In the genomic region with DNA sequence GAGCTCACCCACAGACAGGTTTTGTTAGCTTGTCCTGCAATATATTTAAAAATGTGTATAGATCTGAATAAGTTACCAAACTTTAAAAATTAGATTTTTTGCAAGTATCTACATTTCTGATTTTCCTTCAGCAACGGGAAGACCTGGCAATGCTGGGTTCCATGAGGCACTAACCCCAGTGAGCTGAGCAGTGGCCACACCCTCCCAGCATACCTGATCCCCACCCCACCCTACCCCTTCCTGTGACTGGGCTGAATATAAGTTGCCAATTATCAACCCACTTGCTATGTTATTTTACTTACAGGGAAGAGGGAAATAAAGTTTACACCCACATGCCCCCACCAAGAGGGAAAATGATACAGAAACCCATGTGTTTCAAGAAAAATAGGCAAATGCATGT, we compare ENCODE assay signal across 17 cellular contexts.
DNase-seq lines count a peak whose midpoint lies in the region; ATAC-seq, FAIRE-seq and TF ChIP-seq lines count a peak whose summit lies in the region.
"Had no signal": no experiment of that assay in that cellular context is flagged by ENCODE, and none has a peak within 500 bp of the region (broad histone marks: within the 10 kb centered on the region; RNA-seq: fewer than 3 reads in every experiment).

No MANE protein-coding gene starts in this region.

- CTCF ChIA-PET in HepG2 (lab: Yijun Ruan, JAX; ENCODE audit: low intra/inter-chr PET ratio, low total read pairs) (no interaction called here), SK-N-SH (lab: Yijun Ruan, JAX) (no interaction called here)

- TF ChIP-seq RAD21 in HepG2 (CRISPR knock-in tag; IDR thresholded peaks at IDR 0.05): no peak
- TF ChIP-seq RAD21 in SK-N-SH (IDR thresholded peaks at IDR 0.05; ENCODE audit: low read length): no peak

- no peak for TF ChIP-seq CTCF in HepG2 (CRISPR knock-in tag; IDR thresholded peaks at IDR 0.05)
- no peak for TF ChIP-seq CTCF in right lobe of liver (IDR thresholded peaks at IDR 0.05)
- no peak for TF ChIP-seq CTCF in WERI-Rb-1 (IDR thresholded peaks at IDR 0.05; ENCODE audit: low read depth, low read length)
- no peak for TF ChIP-seq CTCF in nephron (IDR thresholded peaks at IDR 0.05; ENCODE audit: unreplicated experiment in 3 of 3)
- TF ChIP-seq CTCF in transverse colon (IDR thresholded peaks at IDR 0.05): no peak
- no peak for TF ChIP-seq CTCF in SK-N-SH (IDR thresholded peaks at IDR 0.05)

- H3K9ac ChIP-seq in HepG2 (ENCODE audit: insufficient read depth, low read depth, low read length) (no peak overlapping the region), SK-N-SH (no peak overlapping the region)

- POLR2A ChIA-PET in HepG2 (lab: Yijun Ruan, JAX): no interaction called here
- POLR2A ChIA-PET in SK-N-SH (lab: Yijun Ruan, JAX): no interaction called here

- no peak overlapping the region for H3K4me3 ChIP-seq in HepG2 (replicated peaks in 1 of 3; ENCODE audit: insufficient read depth in 1 of 3, low read depth in 2 of 3, low read length in 3 of 3)
- no peak overlapping the region for H3K4me3 ChIP-seq in right lobe of liver
- no peak overlapping the region for H3K4me3 ChIP-seq in WERI-Rb-1 (ENCODE audit: low read depth, low read length)
- no peak overlapping the region for H3K4me3 ChIP-seq in transverse colon
- H3K4me3 ChIP-seq in SK-N-SH (ENCODE audit: low read depth in 2 of 2, low read length in 1 of 2): no peak overlapping the region

- intact Hi-C loops in HepG2 (cut with micrococcal nuclease; ENCODE audit: unreplicated experiment): no loop called here
- intact Hi-C loops in right lobe of liver (cut with DNase I): no loop called here
- intact Hi-C loops in transverse colon (cut with DNase I; ENCODE audit: low total_unique reads): no loop called here

- H3K9me3 ChIP-seq in HepG2 (ENCODE audit: low read length) (peaks cover 6% of the 10 kb centered on the region), right lobe of liver (no peaks in the 10 kb centered on the region), WERI-Rb-1 (ENCODE audit: severe bottlenecking) (peaks cover 2% of the 10 kb centered on the region), transverse colon (no peaks in the 10 kb centered on the region), SK-N-SH (no peaks in the 10 kb centered on the region)

- H3K4me1 Mint-ChIP-seq in nephron: peaks cover 46% of the 10 kb centered on the region

- no peak overlapping the region for H3K4me3 Mint-ChIP-seq in nephron
- H3K4me3 Mint-ChIP-seq: CD14-positive monocyte; CD8-positive, alpha-beta T cell; H9 had no signal

- peaks cover 4% of the 10 kb centered on the region for H3K27me3 Mint-ChIP-seq in nephron (ENCODE audit: low read depth)

- in situ Hi-C loops in HepG2 (cut with HindIII; ENCODE audit: extremely low pct_ligation_motif_present, low pct_unique_long_range_greater_than_20kb) (no loop called here), transverse colon (cut with MboI; ENCODE audit: low pct_ligation_motif_present in 1 of 4, low pct_unique_long_range_greater_than_20kb in 1 of 4, low sequenced_read_pairs in 3 of 4) (no loop called here)

- 21% methylated on average over 1 of the region's 1 CpG for WGBS in HepG2 (ENCODE audit: low lambda C conversion rate)
- WGBS in right lobe of liver (ENCODE audit: insufficient coverage, low coverage, low lambda C conversion rate, missing lambda C conversion rate): 0% methylated on average over 1 of the region's 1 CpG
- whole genome bisulfite sequencing in transverse colon (ENCODE audit: low coverage in 1 of 2), 2 donors: 17 to 18% methylated on average over 1 of the region's 1 CpG
- 6% methylated on average over 1 of the region's 1 CpG for WGBS in SK-N-SH (ENCODE audit: low lambda C conversion rate)

- H4K20me1 ChIP-seq in HepG2 (ENCODE audit: insufficient read depth, low read length) (no peaks in the 10 kb centered on the region), SK-N-SH (ENCODE audit: insufficient read depth) (no peaks in the 10 kb centered on the region)

- no peak overlapping the region for H2AFZ ChIP-seq in HepG2 (ENCODE audit: low read length)
- H2AFZ ChIP-seq in SK-N-SH (ENCODE audit: low read depth): no peak overlapping the region

- FAIRE-seq in HepG2 (lab: Jason Lieb, UNC): no peak
- FAIRE-seq: GM12892 had no signal

- TF ChIP-seq POLR2A in HepG2 (IDR thresholded peaks at IDR 0.05; ENCODE audit: insufficient read depth in 1 of 2, low read depth in 2 of 2, low read length in 2 of 2) (no peak), right lobe of liver (IDR thresholded peaks at IDR 0.05) (no peak), transverse colon (IDR thresholded peaks at IDR 0.05) (no peak)

- ATAC-seq in HepG2 (no peak), right lobe of liver (no peak), HG03571 (IDR thresholded peaks at IDR 0.05; ENCODE audit: unreplicated experiment) (no peak)
- ATAC-seq: CD8-positive, alpha-beta T cell had no signal

- H3K27me3 ChIP-seq in HepG2 (ENCODE audit: control insufficient read depth in 1 of 2, insufficient read depth in 2 of 2, low read length in 2 of 2): peaks cover 0 to 18% of the 10 kb centered on the region in 2 experiments; a peak in 3 of 5 replicates
- H3K27me3 ChIP-seq in right lobe of liver: no peaks in the 10 kb centered on the region
- no peaks in the 10 kb centered on the region for H3K27me3 ChIP-seq in WERI-Rb-1 (ENCODE audit: insufficient read depth, low read depth, severe bottlenecking)
- H3K27me3 ChIP-seq in transverse colon: no peaks in the 10 kb centered on the region
- H3K27me3 ChIP-seq in SK-N-SH (ENCODE audit: insufficient read depth): no peaks in the 10 kb centered on the region; the same call in 1 of the 2 replicates

- no peaks in the 10 kb centered on the region for H3K36me3 Mint-ChIP-seq in nephron (ENCODE audit: low read depth)
- H3K36me3 Mint-ChIP-seq: CD8-positive, alpha-beta T cell had no signal

- H3K9me2 ChIP-seq in SK-N-SH: no peaks in the 10 kb centered on the region

- H3K4me2 ChIP-seq in HepG2 (ENCODE audit: low read depth, low read length): no peak overlapping the region
- H3K4me2 ChIP-seq in SK-N-SH: no peak overlapping the region

- DNase-seq in HepG2 (ENCODE audit: low spot score) (no peak), right lobe of liver (no peak), WERI-Rb-1 (peak; percentile 47), transverse colon (peak; percentile 54), SK-N-SH (no peak)
- no peak for DNase-seq in activated CD4-positive, alpha-beta T cell treated with anti-CD3 and anti-CD28 coated beads for 48 hours
- DNase-seq: CD8-positive, alpha-beta T cell; COR-L47; DND-41; GDM1; GOT3; H9 had no signal

- H3K27ac ChIP-seq in HepG2 (ENCODE audit: extremely low read length, insufficient read depth, low read length) (no peak overlapping the region), right lobe of liver (peak overlapping the region in 1 of 3 donors; percentile 6), WERI-Rb-1 (peak overlapping the region; percentile 71), transverse colon (peak overlapping the region in 1 of 4 donors; percentile 38), SK-N-SH (ENCODE audit: low read depth in 2 of 2, low read length in 1 of 2) (no peak overlapping the region)
- H3K27ac ChIP-seq: 22Rv1 had no signal

- no peaks in the 10 kb centered on the region for H3K4me1 ChIP-seq in HepG2 (ENCODE audit: insufficient read depth, low read length)
- H3K4me1 ChIP-seq in right lobe of liver: peaks cover 0 to 35% (median 10%) of the 10 kb centered on the region in 4 donors
- H3K4me1 ChIP-seq in transverse colon: peaks cover 0 to 26% (median 12%) of the 10 kb centered on the region in 4 donors
- no peaks in the 10 kb centered on the region; a peak in 1 of 4 replicates for H3K4me1 ChIP-seq in SK-N-SH (ENCODE audit: control insufficient read depth in 1 of 2, insufficient read depth in 2 of 2, low read depth in 1 of 2, low read length in 1 of 2)

- H3F3A ChIP-seq in SK-N-SH (replicated peaks; ENCODE audit: insufficient read depth): no peaks in the 10 kb centered on the region

- H3K79me2 ChIP-seq in HepG2 (ENCODE audit: insufficient read depth, low read length) (no peaks in the 10 kb centered on the region), SK-N-SH (ENCODE audit: insufficient read depth) (no peaks in the 10 kb centered on the region)

- no peak for TF ChIP-seq EP300 in HepG2 (IDR thresholded peaks at IDR 0.05; ENCODE audit: low read depth in 2 of 2, low read length in 2 of 2)
- TF ChIP-seq EP300 in HepG2 (CRISPR knock-in tag; IDR thresholded peaks at IDR 0.05; ENCODE audit: borderline replicate concordance): no peak
- no peak for TF ChIP-seq EP300 in transverse colon (IDR thresholded peaks at IDR 0.05; ENCODE audit: low read depth)
- TF ChIP-seq EP300 in SK-N-SH (IDR thresholded peaks at IDR 0.05; ENCODE audit: borderline replicate concordance in 1 of 2, low read depth in 1 of 2, low read length in 1 of 2): no peak

- H3K9me3 Mint-ChIP-seq in nephron: peaks cover 11% of the 10 kb centered on the region

- no TSS peak for BruUV-seq in HepG2 (replicated peaks; lab: Mats Ljungman, UMichigan)

- H3K36me3 ChIP-seq in HepG2 (replicated peaks in 1 of 2; ENCODE audit: control insufficient read depth in 1 of 2, insufficient read depth in 2 of 2, low read length in 2 of 2): no peaks in the 10 kb centered on the region
- H3K36me3 ChIP-seq in right lobe of liver: no peaks in the 10 kb centered on the region
- no peaks in the 10 kb centered on the region for H3K36me3 ChIP-seq in WERI-Rb-1
- H3K36me3 ChIP-seq in transverse colon: no peaks in the 10 kb centered on the region
- H3K36me3 ChIP-seq in SK-N-SH (replicated peaks in 1 of 2; ENCODE audit: control insufficient read depth in 1 of 2, insufficient read depth in 2 of 2, low read length in 1 of 2): no peaks in the 10 kb centered on the region

- H3K27ac Mint-ChIP-seq in nephron: peak overlapping the region in 2 of 3 experiments; percentile 93 to 94
- H3K27ac Mint-ChIP-seq: CD8-positive, alpha-beta T cell; H9 had no signal

TF ChIP-seq in HepG2, 621 proteins besides CTCF, POLR2A, EP300 and RAD21:
- TF ChIP-seq ZNF264 (CRISPR knock-in tag; IDR thresholded peaks at IDR 0.05) (0 out of 2 replicates have a peak, but pooled peaks have one; percentile 18), HNRNPL (IDR thresholded peaks at IDR 0.05; ENCODE audit: low read depth, low read length) (no peak)

TF ChIP-seq in SK-N-SH, 30 proteins besides CTCF, POLR2A, EP300 and RAD21 (continues in another document):
- TF ChIP-seq, protein P1, sequence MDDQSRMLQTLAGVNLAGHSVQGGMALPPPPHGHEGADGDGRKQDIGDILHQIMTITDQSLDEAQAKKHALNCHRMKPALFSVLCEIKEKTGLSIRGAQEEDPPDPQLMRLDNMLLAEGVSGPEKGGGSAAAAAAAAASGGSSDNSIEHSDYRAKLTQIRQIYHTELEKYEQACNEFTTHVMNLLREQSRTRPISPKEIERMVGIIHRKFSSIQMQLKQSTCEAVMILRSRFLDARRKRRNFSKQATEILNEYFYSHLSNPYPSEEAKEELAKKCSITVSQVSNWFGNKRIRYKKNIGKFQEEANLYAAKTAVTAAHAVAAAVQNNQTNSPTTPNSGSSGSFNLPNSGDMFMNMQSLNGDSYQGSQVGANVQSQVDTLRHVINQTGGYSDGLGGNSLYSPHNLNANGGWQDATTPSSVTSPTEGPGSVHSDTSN (IDR thresholded peaks at IDR 0.05): no peak

Comparison
In these comparisons a context has a peak if more than half of its experiments do, and no peak if none do; other contexts are left out.
1. DNase-seq: peak in WERI-Rb-1 (single experiment) and transverse colon (single experiment); none in HepG2 (single experiment), right lobe of liver (0 of 3), SK-N-SH (single experiment) and activated CD4-positive, alpha-beta T cell treated with anti-CD3 and anti-CD28 coated beads for 48 hours (single experiment).